9 cellular contexts compared by ENCODE assay signal in the genomic region with DNA sequence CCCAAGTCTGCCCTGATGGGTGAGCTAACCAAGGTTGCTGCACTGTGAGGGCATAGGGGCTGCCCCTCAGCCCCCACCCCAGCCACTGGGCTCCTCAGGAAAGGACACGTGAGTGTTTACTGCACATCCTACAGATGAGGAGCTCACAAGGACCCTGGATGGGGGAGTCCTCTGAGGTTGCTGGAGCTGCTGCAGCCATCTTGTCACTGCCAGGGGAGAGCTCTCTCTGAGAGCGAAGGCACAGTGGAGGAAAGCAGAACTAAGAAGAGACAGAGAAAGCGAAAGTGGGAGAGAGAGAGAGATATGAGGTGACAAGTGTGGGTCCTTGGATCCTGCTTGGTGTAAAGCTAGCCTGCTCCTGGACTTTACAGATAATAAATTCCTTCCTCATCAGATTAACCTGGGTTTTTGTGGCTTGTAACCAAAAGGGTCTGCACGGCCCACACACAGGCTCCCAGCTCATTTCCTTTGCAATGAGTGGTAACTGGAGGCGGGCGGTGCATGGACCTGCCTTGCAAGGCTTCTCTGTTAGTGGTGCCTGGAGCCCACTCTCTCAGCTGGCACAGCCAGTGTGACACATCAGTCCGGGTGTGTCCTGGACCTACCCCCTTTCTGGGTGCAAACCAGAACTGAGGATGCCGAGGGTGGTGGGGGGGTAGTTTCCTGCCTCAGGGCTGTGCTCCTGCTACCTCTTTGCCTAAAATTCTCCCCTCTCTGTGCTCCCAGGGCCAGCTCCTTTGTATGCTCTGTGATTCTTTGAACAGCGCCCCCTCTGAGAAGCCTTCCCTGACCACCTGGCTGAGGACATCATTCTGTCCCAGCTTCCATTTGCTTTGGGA. TPM values are rescaled to one million over a fixed set of nuclear protein-coding genes. Genes with fewer than 3 reads are reported as not detected.
A peak's percentile ranks its signal among the peaks of the same experiment; 100 is the strongest.
DNase-seq lines count a peak whose midpoint lies in the region; ATAC-seq and TF ChIP-seq lines count a peak whose summit lies in the region.
"Had no signal": no experiment of that assay in that cellular context is flagged by ENCODE, and none has a peak within 500 bp of the region (broad histone marks: within the 10 kb centered on the region; RNA-seq: fewer than 3 reads in every experiment).

No MANE protein-coding gene starts in this region.

- H3K27ac Mint-ChIP-seq in GM23338 (no peak overlapping the region), glutamatergic neuron (ENCODE audit: unreplicated experiment) (no peak overlapping the region)
- H3K27ac Mint-ChIP-seq in activated naive CD4-positive, alpha-beta T cell treated with anti-CD3 and anti-CD28 coated beads, Interleukin-2, amount 10 ng/mL, durations not matched to agents 7 days and 5 days = peak overlapping the region; percentile 96
- H3K27ac Mint-ChIP-seq in stimulated activated naive CD8-positive, alpha-beta T cell treated with anti-CD3 and anti-CD28 coated beads, Interleukin-15, Interleukin-2, amounts not matched to agents 100 ng/mL and 50 ng/mL, for 24 hours = peak overlapping the region; percentile 81

- H2AFZ ChIP-seq in GM23338 = peak overlapping the region; percentile 63; the same call in 1 of the 2 replicates

- CTCF ChIA-PET in activated naive CD4-positive, alpha-beta T cell treated with anti-CD3 and anti-CD28 coated beads, Interleukin-2, amount 10 ng/mL, durations not matched to agents 7 days and 5 days (lab: Charles Lee) = interaction anchor here (0.6 to 11.9 kb wide), 37 partner anchors 11 to 642 kb away, joined by 3 to 239 read pairs (median 7); a partner anchor contains a TSS

- no peak overlapping the region for H3K4me3 Mint-ChIP-seq in GM23338
- H3K4me3 Mint-ChIP-seq in activated naive CD4-positive, alpha-beta T cell treated with anti-CD3 and anti-CD28 coated beads, Interleukin-2, amount 10 ng/mL, durations not matched to agents 7 days and 5 days = peak overlapping the region; percentile 61
- peak overlapping the region; percentile 74 for H3K4me3 Mint-ChIP-seq in stimulated activated naive CD8-positive, alpha-beta T cell treated with anti-CD3 and anti-CD28 coated beads, Interleukin-15, Interleukin-2, amounts not matched to agents 100 ng/mL and 50 ng/mL, for 24 hours
- H3K4me3 Mint-ChIP-seq in glutamatergic neuron (ENCODE audit: unreplicated experiment) = no peak overlapping the region
- H3K4me3 Mint-ChIP-seq: neural crest cell had no signal

- TF ChIP-seq CTCF in GM23338 (conservative IDR thresholded peaks at IDR 0.05; ENCODE audit: low read depth in 2 of 2) = peak; percentile 38 to 51; a peak in 3 of 4 replicates
- no peak for TF ChIP-seq CTCF in glutamatergic neuron (IDR thresholded peaks at IDR 0.05; ENCODE audit: partially characterized antibody, unreplicated experiment)
- TF ChIP-seq CTCF in ascending aorta (IDR thresholded peaks at IDR 0.05) = no peak

- intact Hi-C loops in ascending aorta (cut with DNase I) = loop anchor here (5.0 kb wide), 2 partner anchors 340 to 455 kb away; no protein-coding TSS in a partner anchor
- intact Hi-C loops in Right ventricle myocardium superior (cut with DNase I) = loop anchor here (10.0 kb wide), 1 partner anchor 292 kb away; no protein-coding TSS in a partner anchor

- H3K36me3 ChIP-seq in GM23338 (ENCODE audit: insufficient read depth) (no peaks in the 10 kb centered on the region), ascending aorta (peaks cover 0 to 2% of the 10 kb centered on the region in 2 donors)

- H3K9me3 Mint-ChIP-seq in GM23338 (peaks cover 16% of the 10 kb centered on the region), glutamatergic neuron (ENCODE audit: unreplicated experiment) (peaks cover 17% of the 10 kb centered on the region)
- H3K9me3 Mint-ChIP-seq in activated naive CD4-positive, alpha-beta T cell treated with anti-CD3 and anti-CD28 coated beads, Interleukin-2, amount 10 ng/mL, durations not matched to agents 7 days and 5 days = peaks cover 13% of the 10 kb centered on the region
- peaks cover 5% of the 10 kb centered on the region for H3K9me3 Mint-ChIP-seq in stimulated activated naive CD8-positive, alpha-beta T cell treated with anti-CD3 and anti-CD28 coated beads, Interleukin-15, Interleukin-2, amounts not matched to agents 100 ng/mL and 50 ng/mL, for 24 hours

- H3K27me3 Mint-ChIP-seq in GM23338 (ENCODE audit: insufficient read depth, low read depth, poor library complexity) (peaks cover 4% of the 10 kb centered on the region), glutamatergic neuron (ENCODE audit: unreplicated experiment) (peaks cover 12% of the 10 kb centered on the region)
- H3K27me3 Mint-ChIP-seq in activated naive CD4-positive, alpha-beta T cell treated with anti-CD3 and anti-CD28 coated beads, Interleukin-2, amount 10 ng/mL, durations not matched to agents 7 days and 5 days = peaks cover under 1% of the 10 kb centered on the region
- no peaks in the 10 kb centered on the region for H3K27me3 Mint-ChIP-seq in stimulated activated naive CD8-positive, alpha-beta T cell treated with anti-CD3 and anti-CD28 coated beads, Interleukin-15, Interleukin-2, amounts not matched to agents 100 ng/mL and 50 ng/mL, for 24 hours

- H3K9me3 ChIP-seq in ascending aorta = peaks cover 2 to 6% of the 10 kb centered on the region in 2 donors

- H3K27ac ChIP-seq in GM23338 (ENCODE audit: low read depth) (no peak overlapping the region), ascending aorta (no peak overlapping the region)

- H3K4me1 Mint-ChIP-seq in GM23338 (peaks cover 10% of the 10 kb centered on the region), glutamatergic neuron (ENCODE audit: low read depth, unreplicated experiment) (peaks cover 6% of the 10 kb centered on the region)
- H3K4me1 Mint-ChIP-seq in activated naive CD4-positive, alpha-beta T cell treated with anti-CD3 and anti-CD28 coated beads, Interleukin-2, amount 10 ng/mL, durations not matched to agents 7 days and 5 days = peaks cover 54% of the 10 kb centered on the region
- H3K4me1 Mint-ChIP-seq in stimulated activated naive CD8-positive, alpha-beta T cell treated with anti-CD3 and anti-CD28 coated beads, Interleukin-15, Interleukin-2, amounts not matched to agents 100 ng/mL and 50 ng/mL, for 24 hours (ENCODE audit: low read depth) = peaks cover 38% of the 10 kb centered on the region

- peak; percentile 55 for DNase-seq in GM23338 (ENCODE audit: low spot score)
- peak; percentile 27 for DNase-seq in NAMALWA (ENCODE audit: low spot score)
- DNase-seq in activated naive CD4-positive, alpha-beta T cell treated with anti-CD3 and anti-CD28 coated beads, Interleukin-2, amount 10 ng/mL, durations not matched to agents 7 days and 5 days = peak; percentile 66
- DNase-seq in glutamatergic neuron = no peak
- no peak for DNase-seq in ascending aorta (ENCODE audit: low spot score in 2 of 2)
- DNase-seq in Right ventricle myocardium superior = no peak

- H3F3A ChIP-seq in GM23338 (replicated peaks; ENCODE audit: low read depth) = no peaks in the 10 kb centered on the region

- no peaks in the 10 kb centered on the region for H4K20me1 ChIP-seq in GM23338 (replicated peaks; ENCODE audit: insufficient read depth)

- H3K4me1 ChIP-seq in GM23338 (ENCODE audit: insufficient read depth) (no peaks in the 10 kb centered on the region), ascending aorta (peaks cover 0 to 5% of the 10 kb centered on the region in 2 donors)

- H3K36me3 Mint-ChIP-seq in GM23338 (ENCODE audit: low read depth) = peaks cover 12% of the 10 kb centered on the region
- peaks cover 49% of the 10 kb centered on the region for H3K36me3 Mint-ChIP-seq in activated naive CD4-positive, alpha-beta T cell treated with anti-CD3 and anti-CD28 coated beads, Interleukin-2, amount 10 ng/mL, durations not matched to agents 7 days and 5 days
- H3K36me3 Mint-ChIP-seq in stimulated activated naive CD8-positive, alpha-beta T cell treated with anti-CD3 and anti-CD28 coated beads, Interleukin-15, Interleukin-2, amounts not matched to agents 100 ng/mL and 50 ng/mL, for 24 hours (ENCODE audit: low read depth) = peaks cover 14% of the 10 kb centered on the region
- H3K36me3 Mint-ChIP-seq in glutamatergic neuron (ENCODE audit: unreplicated experiment) = peaks cover 14% of the 10 kb centered on the region

- H3K4me3 ChIP-seq in GM23338 (no peak overlapping the region), ascending aorta (no peak overlapping the region)

- H3K27me3 ChIP-seq in GM23338 (ENCODE audit: insufficient read depth) (0 out of 2 replicates have a peak, but pooled peaks cover 6% of the 10 kb centered on the region), ascending aorta (no peaks in the 10 kb centered on the region)

- 0 out of 2 replicates have a peak, but pooled peaks cover 2% of the 10 kb centered on the region for H3K9me2 ChIP-seq in GM23338 (ENCODE audit: insufficient read depth)

- no peaks in the 10 kb centered on the region for H3K79me2 ChIP-seq in GM23338 (replicated peaks; ENCODE audit: insufficient read depth)

- ATAC-seq in GM18499 (IDR thresholded peaks at IDR 0.05; ENCODE audit: insufficient read depth, unreplicated experiment) (peak; percentile 61), GM23338 (peak; percentile 14), Right ventricle myocardium superior (ENCODE audit: poor library complexity) (no peak)

- H3K4me2 ChIP-seq in GM23338 = no peak overlapping the region

TF ChIP-seq in GM23338, 12 proteins besides CTCF, POLR2A, EP300 and RAD21 (continues in another document):
- TF ChIP-seq, protein P1, sequence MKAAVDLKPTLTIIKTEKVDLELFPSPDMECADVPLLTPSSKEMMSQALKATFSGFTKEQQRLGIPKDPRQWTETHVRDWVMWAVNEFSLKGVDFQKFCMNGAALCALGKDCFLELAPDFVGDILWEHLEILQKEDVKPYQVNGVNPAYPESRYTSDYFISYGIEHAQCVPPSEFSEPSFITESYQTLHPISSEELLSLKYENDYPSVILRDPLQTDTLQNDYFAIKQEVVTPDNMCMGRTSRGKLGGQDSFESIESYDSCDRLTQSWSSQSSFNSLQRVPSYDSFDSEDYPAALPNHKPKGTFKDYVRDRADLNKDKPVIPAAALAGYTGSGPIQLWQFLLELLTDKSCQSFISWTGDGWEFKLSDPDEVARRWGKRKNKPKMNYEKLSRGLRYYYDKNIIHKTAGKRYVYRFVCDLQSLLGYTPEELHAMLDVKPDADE (IDR thresholded peaks at IDR 0.05) = no peak
- TF ChIP-seq STAT1 (IDR thresholded peaks at IDR 0.05; ENCODE audit: unreplicated experiment) (no peak), CREB1 (CRISPR knock-in tag; IDR thresholded peaks at IDR 0.05; ENCODE audit: low read depth) (no peak), JUNB (IDR thresholded peaks at IDR 0.05; ENCODE audit: unreplicated experiment) (no peak), EZH2 (IDR thresholded peaks at IDR 0.05; ENCODE audit: low read depth, unreplicated experiment) (no peak), EZH2phosphoT487 (IDR thresholded peaks at IDR 0.05; ENCODE audit: unreplicated experiment) (no peak), ZNF114 (CRISPR knock-in tag; IDR thresholded peaks at IDR 0.05) (no peak)

RNA-seq across cellular contexts. Expression of a gene that starts 14.2 kb away (rescaled TPM):
- not detected in 2 replicates for total RNA-seq in GM23338 (2014; rRNA removed; shearing (Covaris generic))
- polyA plus RNA-seq in GM23338 (2016; fragmentation: Nextera tagmentation; extraction: Ambion mirVana) = not detected in 2 replicates
- not detected for total RNA-seq in glutamatergic neuron (ENCODE audit: unreplicated experiment)
- 3.2 TPM for total RNA-seq in ascending aorta
- total RNA-seq in Right ventricle myocardium superior = 0.62 TPM
- total RNA-seq: neural crest cell had no signal

RNA-seq across cellular contexts. Expression of a gene that starts 26.5 kb away (rescaled TPM):
- 0.66 and 3.3 TPM in 2 replicates for total RNA-seq in GM23338 (2014; rRNA removed; shearing (Covaris generic))
- 0.12 and 0.27 TPM in 2 replicates for polyA plus RNA-seq in GM23338 (2016; fragmentation: Nextera tagmentation; extraction: Ambion mirVana)
- total RNA-seq in glutamatergic neuron (ENCODE audit: unreplicated experiment) (0.34 TPM), ascending aorta (3.8 TPM), Right ventricle myocardium superior (0.48 TPM)

Comparison
In these comparisons a context has a peak if more than half of its experiments do, and no peak if none do; other contexts are left out.
1. DNase-seq: peak in GM23338 (single experiment), NAMALWA (single experiment) and activated naive CD4-positive, alpha-beta T cell treated with anti-CD3 and anti-CD28 coated beads, Interleukin-2, amount 10 ng/mL, durations not matched to agents 7 days and 5 days (single experiment); none in glutamatergic neuron (single experiment), ascending aorta (0 of 2) and Right ventricle myocardium superior (single experiment).
2. H3K27ac Mint-ChIP-seq: peak in activated naive CD4-positive, alpha-beta T cell treated with anti-CD3 and anti-CD28 coated beads, Interleukin-2, amount 10 ng/mL, durations not matched to agents 7 days and 5 days (single experiment) and stimulated activated naive CD8-positive, alpha-beta T cell treated with anti-CD3 and anti-CD28 coated beads, Interleukin-15, Interleukin-2, amounts not matched to agents 100 ng/mL and 50 ng/mL, for 24 hours (single experiment); none in GM23338 (single experiment) and glutamatergic neuron (single experiment).
3. H3K4me3 Mint-ChIP-seq: peak in activated naive CD4-positive, alpha-beta T cell treated with anti-CD3 and anti-CD28 coated beads, Interleukin-2, amount 10 ng/mL, durations not matched to agents 7 days and 5 days (single experiment) and stimulated activated naive CD8-positive, alpha-beta T cell treated with anti-CD3 and anti-CD28 coated beads, Interleukin-15, Interleukin-2, amounts not matched to agents 100 ng/mL and 50 ng/mL, for 24 hours (single experiment); none in GM23338 (single experiment) and glutamatergic neuron (single experiment).
4. CTCF ChIP-seq: peak in GM23338 (2 of 2); none in glutamatergic neuron (single experiment) and ascending aorta (0 of 3).